17 cellular contexts compared by ENCODE assay signal in genomic region chr5:37323607-37324006, GRCh38.
"Had no signal": no experiment of that assay in that cellular context is flagged by ENCODE, and none has a peak within 500 bp of the region (broad histone marks: within the 10 kb centered on the region; RNA-seq: fewer than 3 reads in every experiment).

No MANE protein-coding gene starts in this region.

- H3K27me3 ChIP-seq: esophagus muscularis mucosa, gastrocnemius medialis, heart right ventricle, neutrophil, right atrium auricular region, suprapubic skin, thyroid gland had no signal

- H3K9me3 ChIP-seq: esophagus muscularis mucosa, gastrocnemius medialis, heart right ventricle, neutrophil, right atrium auricular region, suprapubic skin, thyroid gland had no signal

- H3K4me1 ChIP-seq: gastrocnemius medialis, heart right ventricle, right atrium auricular region, suprapubic skin, thyroid gland had no signal

- DNase-seq: effector memory CD8-positive, alpha-beta T cell; gastrocnemius medialis; heart right ventricle; hypothalamus; kidney glomerular epithelial cell; mesendoderm; naive thymus-derived CD8-positive, alpha-beta T cell; stimulated activated CD4-positive, alpha-beta T cell treated with anti-CD3 and anti-CD28 coated beads, Interleukin-4, amount 100 ng/mL, for 1 hour; stimulated activated CD8-positive, alpha-beta memory T cell treated with anti-CD3 and anti-CD28 coated beads, Interleukin-4, amount 100 ng/mL, for 48 hours; stimulated activated naive CD8-positive, alpha-beta T cell treated with anti-CD3 and anti-CD28 coated beads, Interleukin-15, Interleukin-2, amounts not matched to agents 100 U/mL and 50 U/mL, for 24 hours; thyroid gland had no signal

- H3K4me3 ChIP-seq: esophagus muscularis mucosa, gastrocnemius medialis, heart right ventricle, right atrium auricular region, smooth muscle cell, suprapubic skin, thyroid gland had no signal

- H3K27ac ChIP-seq: epithelial cell of prostate, esophagus muscularis mucosa, heart right ventricle, neutrophil, right atrium auricular region, suprapubic skin, thyroid gland had no signal
